Comparison of ENCODE assay signal across 8 cellular contexts in genomic region chr16:2606820-2607219, GRCh38.
DNase-seq lines count a peak whose midpoint lies in the region; ATAC-seq, FAIRE-seq and TF ChIP-seq lines count a peak whose summit lies in the region.
"Not testable (repeated sequence)": the region's sequence is repeated elsewhere in the genome, so short reads cannot be mapped to it uniquely, and the experiment has no call there.

No MANE protein-coding gene starts in this region.

- not testable (repeated sequence) for TF ChIP-seq EP300 in GM12878 (IDR thresholded peaks at IDR 0.05; ENCODE audit: borderline replicate concordance in 1 of 2, control insufficient read depth in 1 of 2, low read depth in 2 of 2, low read length in 2 of 2)

- SMC1A ChIA-PET in GM12878 (lab: Charles Lee; ENCODE audit: uncharacterized antibody, unreplicated experiment), result not testable (repeated sequence)

- not testable (repeated sequence) for H3K4me2 ChIP-seq in DND-41 (ENCODE audit: insufficient read depth, low read length); GM12878 (ENCODE audit: control insufficient read depth, insufficient read depth)

- H3K36me3 ChIP-seq in DND-41 (ENCODE audit: insufficient read depth, low read length) (peaks cover 16% of the 10 kb centered on the region), GM12878 (ENCODE audit: control insufficient read depth in 2 of 2, insufficient read depth in 2 of 2, low read length in 1 of 2) (peaks cover 4 to 14% of the 10 kb centered on the region in 2 experiments; a peak in 3 of 4 replicates)

- not testable (repeated sequence) for H3K9ac ChIP-seq in DND-41 (ENCODE audit: low read depth, low read length); GM12878 (ENCODE audit: control insufficient read depth, insufficient read depth, low read length)

- intact Hi-C loops in GM12878 (cut with micrococcal nuclease; ENCODE audit: unreplicated experiment), result not testable (repeated sequence)

- TSS peak; percentile 20 for BruUV-seq in GM12878 (replicated peaks; lab: Mats Ljungman, UMichigan)

- not testable (repeated sequence) for H3K27me3 Mint-ChIP-seq in T-helper 17 cell

- H3K4me3 ChIP-seq in DND-41 (ENCODE audit: low read depth in 1 of 2, low read length in 2 of 2); GM12878: not testable (repeated sequence)

- not testable (repeated sequence) for DNase-seq in DND-41; T-helper 17 cell; GM12878 (ENCODE audit: low read depth, low spot score); stimulated activated effector memory CD8-positive, alpha-beta T cell treated with anti-CD3 and anti-CD28 coated beads, Interleukin-12 subunit alpha, Interleukin-12 subunit beta, amount 100 ng/mL, for 72 hours (ENCODE audit: low spot score in 2 of 2)

- not testable (repeated sequence) for H3K27me3 ChIP-seq in DND-41 (ENCODE audit: insufficient read depth, low read length, poor library complexity); GM12878 (replicated peaks in 1 of 2; ENCODE audit: control insufficient read depth in 2 of 2, insufficient read depth in 2 of 2, low read length in 1 of 2)

- CTCF ChIA-PET in GM12878 (lab: Yijun Ruan, JAX), result not testable (repeated sequence)

- RAD21 ChIA-PET in GM12878 (lab: Charles Lee; ENCODE audit: unreplicated experiment), result not testable (repeated sequence)

- H3K36me3 Mint-ChIP-seq in T-helper 17 cell (ENCODE audit: low read depth), result not testable (repeated sequence)
- H3K36me3 Mint-ChIP-seq in stimulated activated effector memory CD8-positive, alpha-beta T cell treated with anti-CD3 and anti-CD28 coated beads, Interleukin-12 subunit alpha, Interleukin-12 subunit beta, amount 100 ng/mL, for 72 hours, result peaks cover 32% of the 10 kb centered on the region

- not testable (repeated sequence) for H3K9me3 ChIP-seq in DND-41 (ENCODE audit: insufficient read depth, low read length, severe bottlenecking); T-helper 17 cell (ENCODE audit: control insufficient read depth, low read length, poor library complexity, severe bottlenecking); GM12878 (replicated peaks; ENCODE audit: control insufficient read depth, insufficient read depth, low read length)

- not testable (repeated sequence) for H3K9me3 Mint-ChIP-seq in stimulated activated effector memory CD8-positive, alpha-beta T cell treated with anti-CD3 and anti-CD28 coated beads, Interleukin-12 subunit alpha, Interleukin-12 subunit beta, amount 100 ng/mL, for 72 hours

- not testable (repeated sequence) for H3K27ac Mint-ChIP-seq in T-helper 17 cell; stimulated activated effector memory CD8-positive, alpha-beta T cell treated with anti-CD3 and anti-CD28 coated beads, Interleukin-12 subunit alpha, Interleukin-12 subunit beta, amount 100 ng/mL, for 72 hours

- H2AFZ ChIP-seq in DND-41 (ENCODE audit: low read depth, low read length); GM12878 (ENCODE audit: control insufficient read depth, low read depth, low read length): not testable (repeated sequence)

- H3K79me2 ChIP-seq in DND-41 (ENCODE audit: insufficient read depth, low read length) (peaks cover 33% of the 10 kb centered on the region), GM12878 (ENCODE audit: control insufficient read depth, insufficient read depth, low read length) (peaks cover 25% of the 10 kb centered on the region)

- not testable (repeated sequence) for TF ChIP-seq CTCF in DND-41 (IDR thresholded peaks at IDR 0.05; ENCODE audit: borderline replicate concordance, extremely low read depth, low read length, poor library complexity, severe bottlenecking); GM12878 (IDR thresholded peaks at IDR 0.05 in 2 of 3, conservative IDR thresholded peaks at IDR 0.05 in 1 of 3; ENCODE audit: control insufficient read depth in 2 of 3, extremely low read depth in 1 of 3, insufficient read depth in 1 of 3, low read depth in 3 of 3, low read length in 3 of 3)

- no CpG with 5 or more reads among the region's 8 CpGs for WGBS in GM12878 (ENCODE audit: insufficient coverage, insufficient replicate concordance, low lambda C conversion rate, missing lambda C conversion rate)

- ATAC-seq in DND-41 (ENCODE audit: insufficient read depth, low read depth) (peak; percentile 9; the same call in 1 of the 3 replicates), GM18907 (IDR thresholded peaks at IDR 0.05; ENCODE audit: unreplicated experiment) (peak; percentile 34), GM21723 (IDR thresholded peaks at IDR 0.05; ENCODE audit: unreplicated experiment) (peak; percentile 40), HG02798 (IDR thresholded peaks at IDR 0.05; ENCODE audit: poor library complexity, unreplicated experiment) (peak; percentile 56), HG03196 (IDR thresholded peaks at IDR 0.05; ENCODE audit: unreplicated experiment) (peak; percentile 40), T-helper 17 cell (peak; percentile 31), GM12878 (peak; percentile 64)
- ATAC-seq in stimulated activated effector memory CD8-positive, alpha-beta T cell treated with anti-CD3 and anti-CD28 coated beads, Interleukin-12 subunit alpha, Interleukin-12 subunit beta, amount 100 ng/mL, for 72 hours, result peak; percentile 36

- not testable (repeated sequence) for H3K4me3 Mint-ChIP-seq in T-helper 17 cell; stimulated activated effector memory CD8-positive, alpha-beta T cell treated with anti-CD3 and anti-CD28 coated beads, Interleukin-12 subunit alpha, Interleukin-12 subunit beta, amount 100 ng/mL, for 72 hours

- H3K4me1 ChIP-seq in DND-41 (ENCODE audit: insufficient read depth, low read length), result peaks cover 23% of the 10 kb centered on the region; the same call in 1 of the 2 replicates
- not testable (repeated sequence) for H3K4me1 ChIP-seq in GM12878 (ENCODE audit: control insufficient read depth, insufficient read depth, low read length)

- not testable (repeated sequence) for H4K20me1 ChIP-seq in DND-41 (ENCODE audit: insufficient read depth, low read length); GM12878 (ENCODE audit: control insufficient read depth, insufficient read depth)

- POLR2A ChIA-PET in GM12878 (lab: Charles Lee), result not testable (repeated sequence)

- not testable (repeated sequence) for TF ChIP-seq RAD21 in GM12878 (IDR thresholded peaks at IDR 0.05; ENCODE audit: insufficient read depth, low read depth, low read length)

- not testable (repeated sequence) for TF ChIP-seq POLR2A in GM12878 (IDR thresholded peaks at IDR 0.05; ENCODE audit: low read depth, low read length)

- in situ Hi-C loops in GM12878 (cut with MboI), result not testable (repeated sequence)

- peaks cover 23% of the 10 kb centered on the region for H3K4me1 Mint-ChIP-seq in T-helper 17 cell
- peaks cover 20% of the 10 kb centered on the region for H3K4me1 Mint-ChIP-seq in stimulated activated effector memory CD8-positive, alpha-beta T cell treated with anti-CD3 and anti-CD28 coated beads, Interleukin-12 subunit alpha, Interleukin-12 subunit beta, amount 100 ng/mL, for 72 hours

- peak; percentile 97 for FAIRE-seq in GM12878 (lab: Jason Lieb, UNC)

- H3K27ac ChIP-seq in DND-41 (ENCODE audit: low read length); GM12878 (ENCODE audit: control insufficient read depth, insufficient read depth): not testable (repeated sequence)

Comparison
In these comparisons a context has a peak if more than half of its experiments do, and no peak if none do; other contexts are left out.
1. ATAC-seq: peak in every context shown above with its lines; median percentile 64 in GM12878; 56 in HG02798; 40 in GM21723; 40 in HG03196; 36 in stimulated activated effector memory CD8-positive, alpha-beta T cell treated with anti-CD3 and anti-CD28 coated beads, Interleukin-12 subunit alpha, Interleukin-12 subunit beta, amount 100 ng/mL, for 72 hours; 34 in GM18907; 31 in T-helper 17 cell; 9 in DND-41.